In the genomic region with DNA sequence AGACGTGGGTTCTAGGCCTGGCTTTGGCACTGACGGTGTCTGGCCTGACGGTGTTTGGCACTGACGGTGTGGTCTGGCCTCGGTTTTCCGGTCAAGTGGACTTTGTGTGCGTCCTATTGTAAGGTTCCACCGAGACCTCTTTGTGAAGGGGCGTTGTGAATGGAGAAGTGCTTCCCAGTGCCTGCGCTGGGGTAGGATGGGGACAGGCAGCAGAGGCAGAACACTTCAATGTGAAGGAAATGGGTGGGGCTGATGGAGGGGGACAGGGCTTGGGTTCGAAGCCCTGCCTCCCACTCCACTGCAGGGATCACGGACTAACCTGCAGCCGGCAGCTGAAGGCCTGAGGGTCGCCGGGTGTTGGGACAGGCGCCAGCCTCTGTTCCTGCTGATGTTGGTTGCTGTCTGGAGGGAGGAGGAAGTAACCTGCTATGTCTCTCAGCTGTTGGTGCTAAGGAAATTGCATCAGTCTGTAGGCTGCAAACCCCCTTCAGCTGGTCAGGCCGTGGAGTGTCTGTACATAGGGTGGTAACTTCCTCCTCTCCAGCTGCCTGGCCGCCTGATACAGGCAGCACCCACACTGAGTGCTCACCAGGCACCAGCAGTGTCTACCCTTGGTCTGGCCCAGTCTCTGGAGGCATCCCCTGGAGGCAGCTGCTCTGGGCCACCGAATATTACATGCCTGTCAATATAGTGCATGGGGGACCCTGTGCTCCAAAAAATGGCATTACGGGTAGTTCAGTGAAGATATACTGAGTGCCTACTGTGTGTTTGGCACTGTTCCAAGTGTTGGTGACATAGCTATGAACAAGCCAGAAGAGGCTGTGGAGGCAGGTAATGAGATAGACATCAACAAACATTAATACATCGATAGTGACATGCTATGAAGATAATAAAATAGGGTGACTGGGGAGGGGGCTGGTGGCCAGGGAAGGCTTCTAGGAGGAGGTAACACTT, we compare ENCODE assay signal across 8 cellular contexts. TPM values are rescaled to one million over a fixed set of nuclear protein-coding genes. Genes with fewer than 3 reads are reported as not detected.
DNase-seq lines count a peak whose midpoint lies in the region; ATAC-seq and TF ChIP-seq lines count a peak whose summit lies in the region.

No MANE protein-coding gene starts in this region.

- peaks cover 9% of the 10 kb centered on the region for H3K9me3 Mint-ChIP-seq in MCF 10A (ENCODE audit: unreplicated experiment)

- BruUV-seq in MCF 10A (replicated peaks; lab: Mats Ljungman, UMichigan): no TSS peak

- H3K27me3 ChIP-seq in breast epithelium (peaks cover 0 to 35% of the 10 kb centered on the region in 2 donors), Peyer's patch (no peaks in the 10 kb centered on the region), duodenal mucosa (ENCODE audit: control insufficient read depth in 1 of 2, insufficient read depth in 2 of 2, low read length in 2 of 2) (peaks cover 21 to 29% of the 10 kb centered on the region in 2 donors), mucosa of rectum (ENCODE audit: control insufficient read depth in 2 of 2, insufficient read depth in 2 of 2, low read length in 2 of 2) (peaks cover 13 to 21% of the 10 kb centered on the region in 2 donors)

- peak overlapping the region; percentile 51 to 73 (median 53) for H3K4me3 ChIP-seq in breast epithelium
- H3K4me3 ChIP-seq in Peyer's patch: peak overlapping the region in 3 of 4 donors; percentile 26 to 54 (median 53)
- H3K4me3 ChIP-seq in duodenal mucosa (ENCODE audit: low read depth in 1 of 2, low read length in 2 of 2): peak overlapping the region; percentile 58 to 62
- peak overlapping the region; percentile 17 to 66 for H3K4me3 ChIP-seq in mucosa of rectum (ENCODE audit: low read length in 2 of 2)

- POLR2A ChIA-PET in MCF 10A (lab: Yijun Ruan, JAX): no interaction called here

- no peaks in the 10 kb centered on the region for H3K36me3 Mint-ChIP-seq in MCF 10A (ENCODE audit: insufficient read depth, unreplicated experiment)

- no peak overlapping the region for H3K27ac Mint-ChIP-seq in MCF 10A (ENCODE audit: low read depth, unreplicated experiment)

- H3K36me3 ChIP-seq in breast epithelium (no peaks in the 10 kb centered on the region), Peyer's patch (no peaks in the 10 kb centered on the region), duodenal mucosa (ENCODE audit: control insufficient read depth in 1 of 2, insufficient read depth in 2 of 2, low read length in 2 of 2) (no peaks in the 10 kb centered on the region), mucosa of rectum (ENCODE audit: control insufficient read depth in 2 of 2, insufficient read depth in 2 of 2, low read length in 2 of 2) (no peaks in the 10 kb centered on the region)

- intact Hi-C loops in breast epithelium (cut with DNase I; ENCODE audit: low total_unique reads): no loop called here
- intact Hi-C loops in MCF 10A (cut with micrococcal nuclease): no loop called here

- no peak overlapping the region for H3K9ac ChIP-seq in duodenal mucosa (ENCODE audit: low read depth in 1 of 2, low read length in 2 of 2)
- H3K9ac ChIP-seq in mucosa of rectum (ENCODE audit: low read depth in 1 of 2, low read length in 2 of 2): peak overlapping the region; percentile 37 to 38

- ATAC-seq in HG02938 (IDR thresholded peaks at IDR 0.05; ENCODE audit: unreplicated experiment): peak; percentile 50

- TF ChIP-seq POLR2A in breast epithelium (IDR thresholded peaks at IDR 0.05) (no peak), Peyer's patch (IDR thresholded peaks at IDR 0.05) (no peak)

- H3K4me1 Mint-ChIP-seq in MCF 10A (ENCODE audit: insufficient read depth, unreplicated experiment): peaks cover 7% of the 10 kb centered on the region

- no peak for TF ChIP-seq CTCF in breast epithelium (IDR thresholded peaks at IDR 0.05)
- TF ChIP-seq CTCF in MCF 10A (IDR thresholded peaks at IDR 0.05; ENCODE audit: unreplicated experiment): no peak
- no peak for TF ChIP-seq CTCF in Peyer's patch (IDR thresholded peaks at IDR 0.05)

- H3K9me3 ChIP-seq in breast epithelium: no peaks in the 10 kb centered on the region
- no peaks in the 10 kb centered on the region for H3K9me3 ChIP-seq in Peyer's patch
- H3K9me3 ChIP-seq in duodenal mucosa (ENCODE audit: control insufficient read depth in 1 of 2, low read length in 2 of 2): no peaks in the 10 kb centered on the region
- H3K9me3 ChIP-seq in mucosa of rectum (ENCODE audit: control insufficient read depth in 2 of 2, low read length in 2 of 2): no peaks in the 10 kb centered on the region

- peaks cover 0 to 4% of the 10 kb centered on the region in 2 donors for H3K4me1 ChIP-seq in breast epithelium
- H3K4me1 ChIP-seq in Peyer's patch: peaks cover 0 to 14% (median 4%) of the 10 kb centered on the region in 4 donors
- no peaks in the 10 kb centered on the region for H3K4me1 ChIP-seq in duodenal mucosa (ENCODE audit: control insufficient read depth in 1 of 2, insufficient read depth in 2 of 2, low read length in 2 of 2)
- peaks cover 2 to 5% of the 10 kb centered on the region in 2 donors for H3K4me1 ChIP-seq in mucosa of rectum (ENCODE audit: control insufficient read depth in 2 of 2, insufficient read depth in 2 of 2, low read length in 2 of 2)

- H3K27me3 Mint-ChIP-seq in MCF 10A (ENCODE audit: insufficient read depth, unreplicated experiment): no peaks in the 10 kb centered on the region

- no peak overlapping the region for H3K4me3 Mint-ChIP-seq in MCF 10A (ENCODE audit: unreplicated experiment)

- CTCF ChIA-PET in MCF 10A (lab: Yijun Ruan, JAX): interaction anchor here (0.5 to 0.7 kb wide), 3 partner anchors 42 to 109 kb away, joined by 3 to 4 read pairs (median 3); partner anchors contain the start of gene BTBD1

- peak in 1 of 2 donors; percentile 30 for DNase-seq in breast epithelium (ENCODE audit: low spot score in 2 of 2)
- no peak for DNase-seq in MCF 10A (ENCODE audit: unreplicated experiment)
- peak in 1 of 3 donors; percentile 71 for DNase-seq in Peyer's patch
- DNase-seq in mesenteric fat pad (ENCODE audit: low spot score): no peak
- no peak for DNase-seq in NCI-H1417 treated with DMSO at 0.1 percent for 48 hours (lab: John Stamatoyannopoulos, UW)

- peak overlapping the region in 1 of 2 donors; percentile 33 for H3K27ac ChIP-seq in breast epithelium
- H3K27ac ChIP-seq in Peyer's patch: peak overlapping the region; percentile 41 to 50 (median 42)
- no peak overlapping the region for H3K27ac ChIP-seq in duodenal mucosa (ENCODE audit: low read depth, low read length)
- H3K27ac ChIP-seq in mucosa of rectum (ENCODE audit: low read depth in 2 of 2, low read length in 2 of 2): peak overlapping the region; percentile 46 to 63

RNA-seq across cellular contexts. Expression of gene TM6SF1, which starts 1.1 kb away (rescaled TPM):
- 1 to 10 TPM; 6.4 to 8.5 (median 7.3) TPM for total RNA-seq in breast epithelium
- 0.39 TPM in 1 of 2 replicates, not detected in the other for total RNA-seq in MCF 10A (2022)
- 1 to 10 TPM in 2 of 4 donors, not detected in 2; 3.3 to 3.5 TPM for total RNA-seq in Peyer's patch
- total RNA-seq in mesenteric fat pad: 12.4 TPM

RNA-seq across cellular contexts. Expression of gene BTBD1, which starts 41.5 kb away (rescaled TPM):
- total RNA-seq in breast epithelium (10 to 100 TPM; 71.1 to 88.8 (median 87.5) TPM), MCF 10A (2022) (42.7 and 57.0 TPM in 2 replicates), Peyer's patch (10 to 100 TPM; 58.7 to 74.6 (median 68.9) TPM), mesenteric fat pad (49.0 TPM)

Comparison
In these comparisons a context has a peak if more than half of its experiments do, and no peak if none do; other contexts are left out.
1. H3K9ac ChIP-seq: peak in mucosa of rectum (2 of 2); none in duodenal mucosa (0 of 2).
2. Peak in every context shown above with its lines, with median percentiles within 50 percentile points of each other: H3K4me3 ChIP-seq.